8 cellular contexts compared by ENCODE assay signal in genomic region chrX:132489256-132490085, GRCh38. TPM values are rescaled to one million over a fixed set of nuclear protein-coding genes. Genes with fewer than 3 reads are reported as not detected.
DNase-seq lines count a peak whose midpoint lies in the region; ATAC-seq and TF ChIP-seq lines count a peak whose summit lies in the region.

No MANE protein-coding gene starts in this region.

- WGBS in ovary, 3 donors = 34 to 51% (median 47%) methylated on average over 92 to 106 of the region's 106 CpGs

- H3K36me3 ChIP-seq in cardiac muscle cell (no peaks in the 10 kb centered on the region), ovary (no peaks in the 10 kb centered on the region)

- no peak for TF ChIP-seq POLR2A in ovary (IDR thresholded peaks at IDR 0.05)

- peak overlapping the region; percentile 70 for H3K4me3 ChIP-seq in cardiac muscle cell
- H3K4me3 ChIP-seq in ovary = peak overlapping the region; percentile 52

- H3K27me3 ChIP-seq in cardiac muscle cell (peaks cover 51% of the 10 kb centered on the region), ovary (no peaks in the 10 kb centered on the region)

- peak; percentile 54 for ATAC-seq in GM21390 (IDR thresholded peaks at IDR 0.05; ENCODE audit: unreplicated experiment)

- intact Hi-C loops in ovary (cut with DNase I) = loop anchor here in 2 of 4 donors (5.0 to 10.0 kb wide), 2 partner anchors 55 to 262 kb away; no protein-coding TSS in a partner anchor

- H3K9me3 ChIP-seq in cardiac muscle cell (ENCODE audit: low read depth) (no peaks in the 10 kb centered on the region), ovary (no peaks in the 10 kb centered on the region)

- no peak for TF ChIP-seq CTCF in cardiac muscle cell (IDR thresholded peaks at IDR 0.05; ENCODE audit: low read depth, low read length)
- TF ChIP-seq CTCF in ovary (IDR thresholded peaks at IDR 0.05) = no peak

- H3K4me1 ChIP-seq in cardiac muscle cell (ENCODE audit: low read depth) = no peaks in the 10 kb centered on the region
- no peaks in the 10 kb centered on the region for H3K4me1 ChIP-seq in ovary (ENCODE audit: insufficient read depth)

- DNase-seq in DMS53 (lab: John Stamatoyannopoulos, UW) = peak; percentile 91
- peak; percentile 49 for DNase-seq in HT1080 (ENCODE audit: low read depth)
- DNase-seq in RPMI8226 = peak; percentile 82
- peak; percentile 47 for DNase-seq in activated naive CD4-positive, alpha-beta T cell treated with anti-CD3 and anti-CD28 coated beads, Interleukin-2, amount 50 U/mL, for 16 hours
- peak; percentile 70 for DNase-seq in cardiac muscle cell (ENCODE audit: low read depth in 1 of 2, low spot score in 1 of 2)
- DNase-seq in ovary = peak; percentile 26 to 67 (median 53)
- DNase-seq in HPDE6-E6E7 (ENCODE audit: extremely low spot score) = no peak

- no peak for TF ChIP-seq EP300 in ovary (IDR thresholded peaks at IDR 0.05)

- H3K27ac ChIP-seq in cardiac muscle cell (no peak overlapping the region), ovary (peak overlapping the region; percentile 67 to 74)

RNA-seq across cellular contexts. Expression of gene MBNL3, which starts 0.6 kb away (rescaled TPM):
- 2.3 and 3.7 TPM in 2 replicates for total RNA-seq in HT1080 (2014; rRNA removed; shearing (Covaris generic))
- polyA plus RNA-seq in HT1080 (2015; cell fraction: cytosol; rRNA removed) = 1.4 and 2.8 TPM in 2 replicates
- polyA plus RNA-seq in HT1080 (2015; cell fraction: nucleus; rRNA removed) = 2.9 and 5.1 TPM in 2 replicates
- total RNA-seq in cardiac muscle cell (0.46 and 0.98 TPM in 2 replicates), ovary (10 to 100 TPM in 5 of 7 donors, 1 to 10 TPM in 2; 4.6 to 56.2 (median 17.9) TPM)
- polyA plus RNA-seq in cardiac muscle cell (1.2 and 1.6 TPM in 2 replicates), ovary (1 to 10 TPM; 1.1 to 6.6 TPM)
